In genomic region chr19:18304496-18305312, GRCh38 we compare ENCODE assay signal across 1 cellular context.
A peak's percentile ranks its signal among the peaks of the same experiment; 100 is the strongest.
TF ChIP-seq lines count a peak whose summit lies in the region.

No MANE protein-coding gene starts in this region.

TF ChIP-seq in HepG2, 621 proteins besides CTCF, POLR2A, EP300 and RAD21 (continued from another document and continues in another):
- TF ChIP-seq, protein P1, sequence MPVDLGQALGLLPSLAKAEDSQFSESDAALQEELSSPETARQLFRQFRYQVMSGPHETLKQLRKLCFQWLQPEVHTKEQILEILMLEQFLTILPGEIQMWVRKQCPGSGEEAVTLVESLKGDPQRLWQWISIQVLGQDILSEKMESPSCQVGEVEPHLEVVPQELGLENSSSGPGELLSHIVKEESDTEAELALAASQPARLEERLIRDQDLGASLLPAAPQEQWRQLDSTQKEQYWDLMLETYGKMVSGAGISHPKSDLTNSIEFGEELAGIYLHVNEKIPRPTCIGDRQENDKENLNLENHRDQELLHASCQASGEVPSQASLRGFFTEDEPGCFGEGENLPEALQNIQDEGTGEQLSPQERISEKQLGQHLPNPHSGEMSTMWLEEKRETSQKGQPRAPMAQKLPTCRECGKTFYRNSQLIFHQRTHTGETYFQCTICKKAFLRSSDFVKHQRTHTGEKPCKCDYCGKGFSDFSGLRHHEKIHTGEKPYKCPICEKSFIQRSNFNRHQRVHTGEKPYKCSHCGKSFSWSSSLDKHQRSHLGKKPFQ (CRISPR knock-in tag; IDR thresholded peaks at IDR 0.05; ENCODE audit: insufficient replicate concordance): no peak
- TF ChIP-seq, protein P2, sequence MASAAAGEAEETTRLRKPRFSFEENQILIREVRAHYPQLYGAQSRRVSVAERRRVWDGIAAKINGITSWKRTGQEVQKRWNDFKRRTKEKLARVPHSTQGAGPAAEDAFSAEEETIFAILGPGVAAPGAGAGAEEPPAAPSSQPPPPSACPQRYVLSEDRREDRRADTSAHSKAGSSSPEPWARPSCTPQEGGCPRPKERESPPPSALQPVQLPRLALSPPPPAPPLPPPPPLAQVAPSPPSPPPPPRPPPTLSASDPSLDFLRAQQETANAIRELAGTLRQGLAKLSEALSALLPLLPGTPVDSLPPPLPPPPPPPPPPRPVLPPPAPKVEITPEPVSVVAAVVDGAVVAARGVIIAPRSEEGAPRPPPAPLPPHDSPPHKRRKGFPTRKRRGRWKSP (CRISPR knock-in tag; IDR thresholded peaks at IDR 0.05): peak; percentile 24; the same call in 1 of the 2 replicates
- TF ChIP-seq ARNTL (CRISPR knock-in tag; IDR thresholded peaks at IDR 0.05) (peak; percentile 75), SP1 (IDR thresholded peaks at IDR 0.05) (no peak), SP1 (CRISPR knock-in tag; IDR thresholded peaks at IDR 0.05) (no peak), ZKSCAN1 (IDR thresholded peaks at IDR 0.05; ENCODE audit: low read length) (no peak), HNRNPL (IDR thresholded peaks at IDR 0.05; ENCODE audit: low read depth, low read length) (peak; percentile 66; the same call in 1 of the 2 replicates), THAP8 (CRISPR knock-in tag; IDR thresholded peaks at IDR 0.05; ENCODE audit: borderline replicate concordance) (no peak), ZNF724P (CRISPR knock-in tag; IDR thresholded peaks at IDR 0.05; ENCODE audit: borderline replicate concordance) (0 out of 2 replicates have a peak, but pooled peaks have one; percentile 30), SOX5 (CRISPR knock-in tag; IDR thresholded peaks at IDR 0.05; ENCODE audit: borderline replicate concordance) (0 out of 2 replicates have a peak, but pooled peaks have one; percentile 30), POLR2AphosphoS2 (IDR thresholded peaks at IDR 0.05; ENCODE audit: low read depth, low read length) (no peak), GATAD2A (CRISPR knock-in tag; IDR thresholded peaks at IDR 0.05) (peak; percentile 71), ZSCAN29 (CRISPR knock-in tag; conservative IDR thresholded peaks at IDR 0.05) (peak; percentile 91), ZNF605 (CRISPR knock-in tag; IDR thresholded peaks at IDR 0.05) (0 out of 2 replicates have a peak, but pooled peaks have one; percentile 46), ZNF331 (CRISPR knock-in tag; IDR thresholded peaks at IDR 0.05) (peak; percentile 91; the same call in 1 of the 2 replicates), HIVEP1 (CRISPR knock-in tag; IDR thresholded peaks at IDR 0.05) (no peak; the same call in 1 of the 2 replicates), ZNF784 (CRISPR knock-in tag; IDR thresholded peaks at IDR 0.05; ENCODE audit: borderline replicate concordance) (peak; percentile 92), PATZ1 (CRISPR knock-in tag; IDR thresholded peaks at IDR 0.05) (peak; percentile 97), SIN3A (IDR thresholded peaks at IDR 0.05; ENCODE audit: borderline replicate concordance, low read depth, low read length) (peak; percentile 69; the same call in 1 of the 2 replicates), NKX3-1 (CRISPR knock-in tag; IDR thresholded peaks at IDR 0.05) (no peak), BRD4 (CRISPR knock-in tag; IDR thresholded peaks at IDR 0.05) (no peak), ZNF280D (CRISPR knock-in tag; IDR thresholded peaks at IDR 0.05) (peak; percentile 94; the same call in 1 of the 2 replicates), ZFP36L2 (CRISPR knock-in tag; IDR thresholded peaks at IDR 0.05) (no peak), KDM5B (CRISPR knock-in tag; IDR thresholded peaks at IDR 0.05; ENCODE audit: borderline replicate concordance) (peak; percentile 69; the same call in 1 of the 2 replicates), ZNF770 (CRISPR knock-in tag; IDR thresholded peaks at IDR 0.05) (peak; percentile 78), ARNT (IDR thresholded peaks at IDR 0.05) (no peak), SKI (IDR thresholded peaks at IDR 0.05; ENCODE audit: partially characterized antibody) (peak; percentile 63), KLF6 (CRISPR knock-in tag; IDR thresholded peaks at IDR 0.05) (no peak), MTA1 (CRISPR knock-in tag; IDR thresholded peaks at IDR 0.05; ENCODE audit: borderline replicate concordance) (peak; percentile 96; the same call in 1 of the 2 replicates), PRMT3 (CRISPR knock-in tag; IDR thresholded peaks at IDR 0.05; ENCODE audit: borderline replicate concordance, low read depth) (peak; percentile 88; the same call in 1 of the 2 replicates), SMARCC2 (IDR thresholded peaks at IDR 0.05) (no peak), CREM (IDR thresholded peaks at IDR 0.05) (peak; percentile 51), CREM (CRISPR knock-in tag; IDR thresholded peaks at IDR 0.05) (no peak), SIX4 (CRISPR knock-in tag; IDR thresholded peaks at IDR 0.05) (no peak; the same call in 1 of the 2 replicates), HNRNPUL1 (IDR thresholded peaks at IDR 0.05; ENCODE audit: low read depth, low read length) (no peak), XRCC5 (optimal IDR thresholded peaks at IDR 0.05; ENCODE audit: low read length) (peak; percentile 8)
- TF ChIP-seq, protein P3, sequence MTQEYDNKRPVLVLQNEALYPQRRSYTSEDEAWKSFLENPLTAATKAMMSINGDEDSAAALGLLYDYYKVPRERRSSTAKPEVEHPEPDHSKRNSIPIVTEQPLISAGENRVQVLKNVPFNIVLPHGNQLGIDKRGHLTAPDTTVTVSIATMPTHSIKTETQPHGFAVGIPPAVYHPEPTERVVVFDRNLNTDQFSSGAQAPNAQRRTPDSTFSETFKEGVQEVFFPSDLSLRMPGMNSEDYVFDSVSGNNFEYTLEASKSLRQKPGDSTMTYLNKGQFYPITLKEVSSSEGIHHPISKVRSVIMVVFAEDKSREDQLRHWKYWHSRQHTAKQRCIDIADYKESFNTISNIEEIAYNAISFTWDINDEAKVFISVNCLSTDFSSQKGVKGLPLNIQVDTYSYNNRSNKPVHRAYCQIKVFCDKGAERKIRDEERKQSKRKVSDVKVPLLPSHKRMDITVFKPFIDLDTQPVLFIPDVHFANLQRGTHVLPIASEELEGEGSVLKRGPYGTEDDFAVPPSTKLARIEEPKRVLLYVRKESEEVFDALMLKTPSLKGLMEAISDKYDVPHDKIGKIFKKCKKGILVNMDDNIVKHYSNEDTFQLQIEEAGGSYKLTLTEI (CRISPR knock-in tag; conservative IDR thresholded peaks at IDR 0.05): no peak
- TF ChIP-seq, protein P4, sequence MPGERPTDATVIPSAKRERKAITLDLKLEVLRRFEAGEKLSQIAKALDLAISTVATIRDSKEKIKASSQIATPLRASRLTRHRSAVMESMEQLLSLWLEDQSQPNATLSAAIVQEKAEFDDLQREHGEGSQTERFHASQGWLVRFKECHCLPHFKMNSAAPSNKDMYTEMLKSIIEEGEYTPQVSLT (CRISPR knock-in tag; IDR thresholded peaks at IDR 0.05; ENCODE audit: borderline replicate concordance, low read depth): no peak
- TF ChIP-seq, protein P5, sequence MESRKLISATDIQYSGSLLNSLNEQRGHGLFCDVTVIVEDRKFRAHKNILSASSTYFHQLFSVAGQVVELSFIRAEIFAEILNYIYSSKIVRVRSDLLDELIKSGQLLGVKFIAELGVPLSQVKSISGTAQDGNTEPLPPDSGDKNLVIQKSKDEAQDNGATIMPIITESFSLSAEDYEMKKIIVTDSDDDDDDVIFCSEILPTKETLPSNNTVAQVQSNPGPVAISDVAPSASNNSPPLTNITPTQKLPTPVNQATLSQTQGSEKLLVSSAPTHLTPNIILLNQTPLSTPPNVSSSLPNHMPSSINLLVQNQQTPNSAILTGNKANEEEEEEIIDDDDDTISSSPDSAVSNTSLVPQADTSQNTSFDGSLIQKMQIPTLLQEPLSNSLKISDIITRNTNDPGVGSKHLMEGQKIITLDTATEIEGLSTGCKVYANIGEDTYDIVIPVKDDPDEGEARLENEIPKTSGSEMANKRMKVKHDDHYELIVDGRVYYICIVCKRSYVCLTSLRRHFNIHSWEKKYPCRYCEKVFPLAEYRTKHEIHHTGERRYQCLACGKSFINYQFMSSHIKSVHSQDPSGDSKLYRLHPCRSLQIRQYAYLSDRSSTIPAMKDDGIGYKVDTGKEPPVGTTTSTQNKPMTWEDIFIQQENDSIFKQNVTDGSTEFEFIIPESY (CRISPR knock-in tag; IDR thresholded peaks at IDR 0.05): no peak
- TF ChIP-seq, protein P6, sequence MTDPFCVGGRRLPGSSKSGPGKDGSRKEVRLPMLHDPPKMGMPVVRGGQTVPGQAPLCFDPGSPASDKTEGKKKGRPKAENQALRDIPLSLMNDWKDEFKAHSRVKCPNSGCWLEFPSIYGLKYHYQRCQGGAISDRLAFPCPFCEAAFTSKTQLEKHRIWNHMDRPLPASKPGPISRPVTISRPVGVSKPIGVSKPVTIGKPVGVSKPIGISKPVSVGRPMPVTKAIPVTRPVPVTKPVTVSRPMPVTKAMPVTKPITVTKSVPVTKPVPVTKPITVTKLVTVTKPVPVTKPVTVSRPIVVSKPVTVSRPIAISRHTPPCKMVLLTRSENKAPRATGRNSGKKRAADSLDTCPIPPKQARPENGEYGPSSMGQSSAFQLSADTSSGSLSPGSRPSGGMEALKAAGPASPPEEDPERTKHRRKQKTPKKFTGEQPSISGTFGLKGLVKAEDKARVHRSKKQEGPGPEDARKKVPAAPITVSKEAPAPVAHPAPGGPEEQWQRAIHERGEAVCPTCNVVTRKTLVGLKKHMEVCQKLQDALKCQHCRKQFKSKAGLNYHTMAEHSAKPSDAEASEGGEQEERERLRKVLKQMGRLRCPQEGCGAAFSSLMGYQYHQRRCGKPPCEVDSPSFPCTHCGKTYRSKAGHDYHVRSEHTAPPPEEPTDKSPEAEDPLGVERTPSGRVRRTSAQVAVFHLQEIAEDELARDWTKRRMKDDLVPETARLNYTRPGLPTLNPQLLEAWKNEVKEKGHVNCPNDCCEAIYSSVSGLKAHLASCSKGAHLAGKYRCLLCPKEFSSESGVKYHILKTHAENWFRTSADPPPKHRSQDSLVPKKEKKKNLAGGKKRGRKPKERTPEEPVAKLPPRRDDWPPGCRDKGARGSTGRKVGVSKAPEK (CRISPR knock-in tag; IDR thresholded peaks at IDR 0.05; ENCODE audit: borderline replicate concordance): 0 out of 2 replicates have a peak, but pooled peaks have one; percentile 61
